In genomic region chr2:119707117-119708087, GRCh38 we compare ENCODE assay signal across 22 cellular contexts.
"Had no signal": no experiment of that assay in that cellular context is flagged by ENCODE, and none has a peak within 500 bp of the region (broad histone marks: within the 10 kb centered on the region; RNA-seq: fewer than 3 reads in every experiment).

No MANE protein-coding gene starts in this region.

- ATAC-seq: activated CD4-positive, CD25-positive, alpha-beta regulatory T cell treated with anti-CD3 and anti-CD28 coated beads, Interleukin-2, amount 50 U/mL, for 24 hours; activated CD8-positive, alpha-beta T cell treated with anti-CD3 and anti-CD28 coated beads, Interleukin-2, amount 10 ng/mL, durations not matched to agents 7 days and 5 days; left cardiac atrium; mucosa of descending colon; naive thymus-derived CD4-positive, alpha-beta T cell had no signal

- H3K4me1 ChIP-seq: adrenal gland had no signal

- H3K36me3 ChIP-seq: adrenal gland, thyroid gland had no signal

- H3K4me3 Mint-ChIP-seq: activated CD4-positive, alpha-beta T cell treated with anti-CD3 and anti-CD28 coated beads, Interleukin-2, amount 10 ng/mL, durations not matched to agents 7 days and 5 days; activated CD8-positive, alpha-beta T cell treated with anti-CD3 and anti-CD28 coated beads, Interleukin-2, amount 10 ng/mL, durations not matched to agents 7 days and 5 days; activated T-cell treated with anti-CD3 and anti-CD28 coated beads, Interleukin-2, amount 50 U/mL, for 24 hours; naive thymus-derived CD4-positive, alpha-beta T cell had no signal

- H3K27ac ChIP-seq: adrenal gland, epithelial cell of prostate, thyroid gland had no signal

- FAIRE-seq: astrocyte, bronchial epithelial cell, islet of Langerhans had no signal

- H3K27ac Mint-ChIP-seq: activated CD4-positive, alpha-beta T cell treated with anti-CD3 and anti-CD28 coated beads, Interleukin-2, amount 10 ng/mL, durations not matched to agents 7 days and 5 days; activated CD8-positive, alpha-beta T cell treated with anti-CD3 and anti-CD28 coated beads, Interleukin-2, amount 10 ng/mL, durations not matched to agents 7 days and 5 days; activated T-cell treated with anti-CD3 and anti-CD28 coated beads, Interleukin-2, amount 50 U/mL, for 24 hours had no signal

- H3K27me3 Mint-ChIP-seq: activated CD4-positive, alpha-beta T cell treated with anti-CD3 and anti-CD28 coated beads, Interleukin-2, amount 10 ng/mL, durations not matched to agents 7 days and 5 days; activated T-cell treated with anti-CD3 and anti-CD28 coated beads, Interleukin-2, amount 50 U/mL, for 24 hours; naive thymus-derived CD4-positive, alpha-beta T cell had no signal

- H3K9me3 Mint-ChIP-seq: activated T-cell treated with anti-CD3 and anti-CD28 coated beads, Interleukin-2, amount 50 U/mL, for 24 hours had no signal

- H3K9me3 ChIP-seq: adrenal gland, mucosa of descending colon, thyroid gland had no signal

- DNase-seq: activated CD4-positive, alpha-beta T cell treated with anti-CD3 and anti-CD28 coated beads, Interleukin-2, amount 10 ng/mL, durations not matched to agents 7 days and 5 days; activated CD8-positive, alpha-beta T cell treated with anti-CD3 and anti-CD28 coated beads, Interleukin-2, amount 10 ng/mL, durations not matched to agents 7 days and 5 days; activated naive CD4-positive, alpha-beta T cell treated with anti-CD3 and anti-CD28 coated beads, Interleukin-2, amount 50 U/mL, for 16 hours; activated T-cell treated with anti-CD3 and anti-CD28 coated beads, Interleukin-2, amount 50 U/mL, for 24 hours; adrenal gland; foreskin fibroblast; hippocampal formation; left cardiac atrium; mesenchymal stem cell; mucosa of descending colon; naive thymus-derived CD4-positive, alpha-beta T cell; retina; stimulated activated CD4-positive, alpha-beta T cell treated with anti-CD3 and anti-CD28 coated beads, Interleukin-2, amount 100 ng/mL, for 24 hours; stimulated activated naive CD4-positive, alpha-beta T cell treated with Interleukin-2 at 50 U/mL for 16 hours; T-helper 1 cell; T1000; thyroid gland had no signal

- H3K27me3 ChIP-seq: adrenal gland, thyroid gland had no signal

- H3K4me3 ChIP-seq: adrenal gland, mucosa of descending colon, thyroid gland had no signal
